Comparison of ENCODE assay signal across 19 cellular contexts in genomic region chr4:153787156-153787555, GRCh38.
DNase-seq lines count a peak whose midpoint lies in the region; ATAC-seq and TF ChIP-seq lines count a peak whose summit lies in the region.
"Had no signal": no experiment of that assay in that cellular context is flagged by ENCODE, and none has a peak within 500 bp of the region (broad histone marks: within the 10 kb centered on the region; RNA-seq: fewer than 3 reads in every experiment).

No MANE protein-coding gene starts in this region.

- H3K4me1 ChIP-seq in muscle layer of duodenum (ENCODE audit: control insufficient read depth in 1 of 2, insufficient read depth in 2 of 2, low read length in 2 of 2): peaks cover 3 to 40% of the 10 kb centered on the region in 2 donors

- DNase-seq in GM10266 (ENCODE audit: extremely low spot score) (peak; percentile 14), WERI-Rb-1 (no peak), fibroblast of mammary gland (ENCODE audit: low read depth) (peak; percentile 55), Ammon's horn (ENCODE audit: low spot score) (no peak), DMS 273 (lab: John Stamatoyannopoulos, UW; ENCODE audit: unreplicated experiment) (no peak), putamen (ENCODE audit: low spot score) (no peak)
- DNase-seq: activated CD4-positive, alpha-beta T cell treated with anti-CD3 and anti-CD28 coated beads, Interleukin-2, amount 50 U/mL, for 48 hours; activated effector memory CD4-positive, alpha-beta T cell treated with anti-CD3 and anti-CD28 coated beads, Interleukin-2, amount 50 U/mL, for 16 hours; adrenal gland; hippocampal formation; naive thymus-derived CD8-positive, alpha-beta T cell; NCI-H2171 treated with DMSO at 0.1 percent for 48 hours; NCI-H524 treated with DMSO at 0.1 percent for 48 hours; sigmoid colon; uterus had no signal

- H3K9me3 ChIP-seq in WERI-Rb-1 (ENCODE audit: severe bottlenecking): peaks cover under 1% of the 10 kb centered on the region
- no peaks in the 10 kb centered on the region for H3K9me3 ChIP-seq in muscle layer of duodenum (ENCODE audit: control insufficient read depth in 1 of 2, low read length in 2 of 2)
- H3K9me3 ChIP-seq: adrenal gland, HAP-1, sigmoid colon, uterus had no signal

- H3K4me3 ChIP-seq in WERI-Rb-1 (ENCODE audit: low read depth, low read length): no peak overlapping the region
- H3K4me3 ChIP-seq in fibroblast of mammary gland (ENCODE audit: control insufficient read depth, low read depth, low read length): peak overlapping the region; percentile 60
- H3K4me3 ChIP-seq in muscle layer of duodenum (ENCODE audit: low read depth in 1 of 2, low read length in 2 of 2): peak overlapping the region; percentile 47 to 64
- H3K4me3 ChIP-seq: adrenal gland, HAP-1, K562, uterus had no signal

- TF ChIP-seq CTCF in GM10266 (IDR thresholded peaks at IDR 0.05; ENCODE audit: control insufficient read depth, insufficient read depth, low read depth, missing control alignments) (no peak), WERI-Rb-1 (IDR thresholded peaks at IDR 0.05; ENCODE audit: low read depth, low read length) (no peak), fibroblast of mammary gland (conservative IDR thresholded peaks at IDR 0.05; ENCODE audit: control insufficient read depth, insufficient read depth, low read depth, low read length) (no peak)

- H3K36me3 ChIP-seq in WERI-Rb-1: no peaks in the 10 kb centered on the region
- no peaks in the 10 kb centered on the region for H3K36me3 ChIP-seq in muscle layer of duodenum (ENCODE audit: control insufficient read depth in 1 of 2, insufficient read depth in 2 of 2, low read length in 2 of 2)
- H3K36me3 ChIP-seq: adrenal gland, HAP-1, sigmoid colon, uterus had no signal

- H3K27me3 ChIP-seq in WERI-Rb-1 (ENCODE audit: insufficient read depth, low read depth, severe bottlenecking) (no peaks in the 10 kb centered on the region), muscle layer of duodenum (ENCODE audit: low read depth, low read length) (peaks cover 48% of the 10 kb centered on the region)

- 0 out of 2 replicates have a peak overlapping the region, but pooled peaks have one; percentile 14 for H3K27ac ChIP-seq in WERI-Rb-1
- H3K27ac ChIP-seq in muscle layer of duodenum (ENCODE audit: low read length): no peak overlapping the region
- H3K27ac ChIP-seq: adrenal gland, uterus had no signal

- no peak for ATAC-seq in GM18909 (IDR thresholded peaks at IDR 0.05; ENCODE audit: poor library complexity, unreplicated experiment)
- ATAC-seq: K562; naive thymus-derived CD8-positive, alpha-beta T cell had no signal

Comparison
In these comparisons a context has a peak if more than half of its experiments do, and no peak if none do; other contexts are left out.
1. DNase-seq: peak in GM10266 (single experiment) and fibroblast of mammary gland (single experiment); none in WERI-Rb-1 (single experiment), Ammon's horn (single experiment), DMS 273 (single experiment) and putamen (single experiment).